In the genomic region with DNA sequence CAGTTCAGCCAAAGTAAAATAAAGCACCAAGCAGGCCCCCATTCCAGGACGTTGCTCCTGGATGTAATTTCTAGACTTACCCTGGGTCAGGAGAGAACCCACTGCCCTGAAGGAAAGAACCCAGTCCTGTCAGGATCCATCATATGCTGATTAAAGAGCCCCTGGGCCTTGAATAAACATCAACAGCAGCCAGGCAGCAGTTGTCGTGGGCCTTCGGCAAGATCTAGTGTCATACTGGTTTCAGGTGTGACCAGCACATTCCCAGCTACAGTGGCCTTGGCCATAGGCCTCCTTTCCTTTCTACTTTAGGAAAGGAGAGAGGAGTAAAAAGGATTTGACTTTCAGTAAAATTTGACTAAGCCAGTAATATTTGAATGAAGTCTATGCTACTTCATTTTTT, we compare ENCODE assay signal across 6 cellular contexts.
"Had no signal": no experiment of that assay in that cellular context is flagged by ENCODE, and none has a peak within 500 bp of the region (broad histone marks: within the 10 kb centered on the region; RNA-seq: fewer than 3 reads in every experiment).

No MANE protein-coding gene starts in this region.

- H3K36me3 Mint-ChIP-seq: IgD-negative memory B cell had no signal

- DNase-seq: KBM-7, KG1 had no signal

- H3K4me3 Mint-ChIP-seq: IgD-negative memory B cell had no signal

- FAIRE-seq: HepG2, HTR-8/SVneo, K562 had no signal

- H3K4me1 Mint-ChIP-seq: IgD-negative memory B cell had no signal

- H3K27me3 Mint-ChIP-seq: IgD-negative memory B cell had no signal

- ATAC-seq: HepG2, K562 had no signal
